Comparison of ENCODE assay signal across 26 cellular contexts in genomic region chr21:41961753-41962152, GRCh38. TPM values are rescaled to one million over a fixed set of nuclear protein-coding genes. Genes with fewer than 3 reads are reported as not detected.
DNase-seq lines count a peak whose midpoint lies in the region; ATAC-seq, FAIRE-seq and TF ChIP-seq lines count a peak whose summit lies in the region.
"Had no signal": no experiment of that assay in that cellular context is flagged by ENCODE, and none has a peak within 500 bp of the region (broad histone marks: within the 10 kb centered on the region; RNA-seq: fewer than 3 reads in every experiment).

No MANE protein-coding gene starts in this region.

- WGBS in HepG2 (ENCODE audit: low lambda C conversion rate) = 29% methylated on average over 6 of the region's 8 CpGs
- 37% methylated on average over 6 of the region's 8 CpGs for WGBS in right lobe of liver (ENCODE audit: insufficient coverage, low coverage, low lambda C conversion rate, missing lambda C conversion rate)

- H3K79me2 ChIP-seq in HepG2 (ENCODE audit: insufficient read depth, low read length) (no peaks in the 10 kb centered on the region), PC-3 (ENCODE audit: low read length) (no peaks in the 10 kb centered on the region), keratinocyte (ENCODE audit: control insufficient read depth, insufficient read depth, low read length) (no peaks in the 10 kb centered on the region)

- peaks cover 63% of the 10 kb centered on the region for H3K4me1 ChIP-seq in HepG2 (ENCODE audit: insufficient read depth, low read length)
- no peaks in the 10 kb centered on the region for H3K4me1 ChIP-seq in right lobe of liver
- H3K4me1 ChIP-seq in PC-3 (ENCODE audit: insufficient read depth, low read length) = peaks cover 82% of the 10 kb centered on the region
- H3K4me1 ChIP-seq in keratinocyte (ENCODE audit: control insufficient read depth, extremely low read depth, insufficient read depth, low read length) = peaks cover 28% of the 10 kb centered on the region

- H3K9me1 ChIP-seq in keratinocyte (ENCODE audit: control insufficient read depth, extremely low read depth, insufficient read depth, low read length) = no peaks in the 10 kb centered on the region

- H2AFZ ChIP-seq in HepG2 (ENCODE audit: low read length) = no peak overlapping the region
- 0 out of 2 replicates have a peak overlapping the region, but pooled peaks have one; percentile 11 for H2AFZ ChIP-seq in PC-3 (ENCODE audit: low read length)
- no peak overlapping the region for H2AFZ ChIP-seq in keratinocyte (ENCODE audit: control insufficient read depth, low read length)

- TF ChIP-seq EP300 in HepG2 (IDR thresholded peaks at IDR 0.05; ENCODE audit: low read depth in 2 of 2, low read length in 2 of 2) = no peak
- TF ChIP-seq EP300 in HepG2 (CRISPR knock-in tag; IDR thresholded peaks at IDR 0.05; ENCODE audit: borderline replicate concordance) = no peak

- H3K4me3 ChIP-seq in HepG2 (replicated peaks in 1 of 3; ENCODE audit: insufficient read depth in 1 of 3, low read depth in 2 of 3, low read length in 3 of 3) (peak overlapping the region in 1 of 3 experiments; percentile 5; a peak in 1 of 6 replicates), right lobe of liver (no peak overlapping the region), PC-3 (ENCODE audit: low read length) (peak overlapping the region; percentile 3; the same call in 1 of the 2 replicates), keratinocyte (ENCODE audit: control insufficient read depth in 2 of 3, extremely low read depth in 1 of 3, insufficient read depth in 2 of 3, low read depth in 1 of 3, low read length in 3 of 3) (no peak overlapping the region)
- H3K4me3 ChIP-seq: esophagus squamous epithelium, stomach, tibial nerve had no signal

- peaks cover 14% of the 10 kb centered on the region for H3F3A ChIP-seq in PC-3 (ENCODE audit: low read length, unreplicated experiment)

- H3K4me2 ChIP-seq in HepG2 (ENCODE audit: low read depth, low read length) (peak overlapping the region; percentile 46), PC-3 (ENCODE audit: low read length) (peak overlapping the region; percentile 62), keratinocyte (ENCODE audit: control insufficient read depth, extremely low read depth, insufficient read depth, low read depth, low read length) (no peak overlapping the region)
- H3K4me2 ChIP-seq: KMS-11 had no signal

- H3K9me2 ChIP-seq in PC-3 (replicated peaks; ENCODE audit: low read length) = no peaks in the 10 kb centered on the region

- no peak for TF ChIP-seq CTCF in HepG2 (CRISPR knock-in tag; IDR thresholded peaks at IDR 0.05)
- no peak for TF ChIP-seq CTCF in right lobe of liver (IDR thresholded peaks at IDR 0.05)
- no peak for TF ChIP-seq CTCF in PC-3 (conservative IDR thresholded peaks at IDR 0.05; ENCODE audit: low read depth, low read length)
- TF ChIP-seq CTCF in keratinocyte (optimal IDR thresholded peaks at IDR 0.05 in 1 of 3, IDR thresholded peaks at IDR 0.05 in 1 of 3, conservative IDR thresholded peaks at IDR 0.05 in 1 of 3; ENCODE audit: extremely low read depth in 1 of 3, insufficient read depth in 2 of 3, low read length in 3 of 3) = no peak

- in situ Hi-C loops in HepG2 (cut with HindIII; ENCODE audit: extremely low pct_ligation_motif_present, low pct_unique_long_range_greater_than_20kb) = no loop called here

- CTCF ChIA-PET in HepG2 (lab: Yijun Ruan, JAX; ENCODE audit: low intra/inter-chr PET ratio, low total read pairs) (no interaction called here), PC-3 (lab: Charles Lee) (interaction anchor here (1.0 to 1.3 kb wide), 2 partner anchors 28 to 156 kb away, joined by 8 to 15 read pairs; no protein-coding TSS in a partner anchor)

- TF ChIP-seq RAD21 in HepG2 (CRISPR knock-in tag; IDR thresholded peaks at IDR 0.05) = no peak

- H4K20me1 ChIP-seq in HepG2 (ENCODE audit: insufficient read depth, low read length) = no peaks in the 10 kb centered on the region
- no peaks in the 10 kb centered on the region for H4K20me1 ChIP-seq in PC-3 (ENCODE audit: low read length)
- H4K20me1 ChIP-seq in keratinocyte (ENCODE audit: control insufficient read depth, extremely low read depth, insufficient read depth, low read length) = no peaks in the 10 kb centered on the region

- H3K9me3 ChIP-seq in HepG2 (ENCODE audit: low read length) (no peaks in the 10 kb centered on the region), right lobe of liver (no peaks in the 10 kb centered on the region), PC-3 (ENCODE audit: low read length) (no peaks in the 10 kb centered on the region), keratinocyte (ENCODE audit: control insufficient read depth, low read depth, low read length) (no peaks in the 10 kb centered on the region)
- H3K9me3 ChIP-seq: esophagus squamous epithelium, stomach, tibial nerve had no signal

- POLR2A ChIA-PET in HepG2 (lab: Yijun Ruan, JAX) (interaction anchor here (1.0 to 2.5 kb wide), 2 partner anchors 12 to 84 kb away, joined by 3 to 6 read pairs; no protein-coding TSS in a partner anchor), PC-3 (lab: Charles Lee; ENCODE audit: unreplicated experiment) (interaction anchor here (0.6 to 1.0 kb wide), 3 partner anchors 35 to 131 kb away, joined by 3 read pairs; no protein-coding TSS in a partner anchor)

- H3K27me3 ChIP-seq in HepG2 (ENCODE audit: control insufficient read depth in 1 of 2, insufficient read depth in 2 of 2, low read length in 2 of 2) = peaks cover 2 to 32% of the 10 kb centered on the region in 2 experiments; a peak in 4 of 5 replicates
- no peaks in the 10 kb centered on the region for H3K27me3 ChIP-seq in right lobe of liver
- no peaks in the 10 kb centered on the region for H3K27me3 ChIP-seq in PC-3 (ENCODE audit: low read length)
- no peaks in the 10 kb centered on the region for H3K27me3 ChIP-seq in keratinocyte (ENCODE audit: control insufficient read depth, extremely low read depth, insufficient read depth, low read length)
- H3K27me3 ChIP-seq: tibial nerve had no signal

- dilution Hi-C loops in keratinocyte (cut with MboI; ENCODE audit: extremely low pct_ligation_motif_present, low sequenced_read_pairs) = no loop called here

- H3K36me3 ChIP-seq in HepG2 (replicated peaks in 1 of 2; ENCODE audit: control insufficient read depth in 1 of 2, insufficient read depth in 2 of 2, low read length in 2 of 2) (no peaks in the 10 kb centered on the region), right lobe of liver (no peaks in the 10 kb centered on the region), PC-3 (ENCODE audit: low read depth, low read length) (no peaks in the 10 kb centered on the region), keratinocyte (ENCODE audit: control insufficient read depth in 2 of 2, extremely low read depth in 1 of 2, insufficient read depth in 2 of 2, low read length in 2 of 2) (no peaks in the 10 kb centered on the region)
- H3K36me3 ChIP-seq: esophagus squamous epithelium, stomach, tibial nerve had no signal

- no peak for TF ChIP-seq POLR2A in HepG2 (IDR thresholded peaks at IDR 0.05; ENCODE audit: insufficient read depth in 1 of 2, low read depth in 2 of 2, low read length in 2 of 2)
- no peak for TF ChIP-seq POLR2A in right lobe of liver (IDR thresholded peaks at IDR 0.05)

- DNase-seq in HepG2 (ENCODE audit: low spot score) (no peak), right lobe of liver (no peak), PC-3 (no peak), keratinocyte (ENCODE audit: low read depth, low spot score) (no peak), ureter (ENCODE audit: low spot score) (peak; percentile 39)
- DNase-seq in stimulated activated CD4-positive, alpha-beta T cell treated with anti-CD3 and anti-CD28 coated beads, Interleukin-4, amount 100 ng/mL, for 1 hour = no peak
- DNase-seq: activated CD4-positive, alpha-beta T cell treated with anti-CD3 and anti-CD28 coated beads, Interleukin-2, amount 10 ng/mL, durations not matched to agents 24 days and 14 days; aorta; cortex of kidney; DMS153; effector memory CD8-positive, alpha-beta T cell; esophagus squamous epithelium; MV-4-11; NCI-H146; NCI-H2107; NCI-H446; stomach had no signal

- intact Hi-C loops in HepG2 (cut with micrococcal nuclease; ENCODE audit: unreplicated experiment) = loop anchor here (2.0 kb wide), 1 partner anchor 13 kb away; no protein-coding TSS in a partner anchor
- intact Hi-C loops in right lobe of liver (cut with DNase I) = no loop called here
- intact Hi-C loops in PC-3 (cut with micrococcal nuclease) = loop anchor here (2.0 kb wide), 1 partner anchor 41 kb away; no protein-coding TSS in a partner anchor

- H3K27ac ChIP-seq in HepG2 (ENCODE audit: extremely low read length, insufficient read depth, low read length) (no peak overlapping the region), right lobe of liver (no peak overlapping the region), PC-3 (ENCODE audit: low read length) (peak overlapping the region; percentile 98), keratinocyte (ENCODE audit: control insufficient read depth, insufficient read depth, low read length) (peak overlapping the region; percentile 44)
- H3K27ac ChIP-seq: esophagus squamous epithelium, KMS-11, stomach, tibial nerve had no signal

- BruUV-seq in HepG2 (replicated peaks; lab: Mats Ljungman, UMichigan) (no TSS peak), PC-3 (replicated peaks; lab: Mats Ljungman, UMichigan) (TSS peak; percentile 83)

- FAIRE-seq in HepG2 (lab: Jason Lieb, UNC) (no peak), keratinocyte (lab: Jason Lieb, UNC) (no peak)
- FAIRE-seq: A204.1, frontal cortex, H54 had no signal

- no peak overlapping the region for H3K9ac ChIP-seq in HepG2 (ENCODE audit: insufficient read depth, low read depth, low read length)
- peak overlapping the region; percentile 89 for H3K9ac ChIP-seq in PC-3 (ENCODE audit: low read length)
- no peak overlapping the region for H3K9ac ChIP-seq in keratinocyte (ENCODE audit: control insufficient read depth, extremely low read depth, insufficient read depth, low read length)
- H3K9ac ChIP-seq: KMS-11 had no signal

- ATAC-seq in HepG2 = no peak
- ATAC-seq in right lobe of liver = no peak
- ATAC-seq in PC-3 = no peak
- ATAC-seq in HG03196 (IDR thresholded peaks at IDR 0.05; ENCODE audit: unreplicated experiment) = no peak
- ATAC-seq in GM21825 (IDR thresholded peaks at IDR 0.05; ENCODE audit: unreplicated experiment) = no peak
- ATAC-seq: activated naive CD4-positive, alpha-beta T cell treated with anti-CD3 and anti-CD28 coated beads, Interleukin-2, amount 50 U/mL, for 72 hours; effector memory CD8-positive, alpha-beta T cell; Right ventricle myocardium inferior had no signal

RNA-seq across cellular contexts. Expression of gene C2CD2, which starts 7.9 kb away (rescaled TPM):
- total RNA-seq in HepG2 (2016; rRNA removed; fragmentation: Illumina TruSeq; extraction: Trizol) (10.4 and 12.5 TPM in 2 replicates), right lobe of liver (10 to 100 TPM in 1 of 6 experiments, 1 to 10 TPM in 5; 7.3 to 11.4 (median 8.3) TPM), PC-3 (2014; rRNA removed) (50.4 and 81.4 TPM in 2 replicates), ureter (66.4 TPM)
- total RNA-seq in HepG2 (2016; cell fraction: cytosol; rRNA removed; fragmentation: Illumina TruSeq; extraction: Trizol; ENCODE audit: low read depth) = 7.3 and 11.5 TPM in 2 replicates
- total RNA-seq in HepG2 (2016; cell fraction: insoluble cytoplasmic fraction; rRNA removed; fragmentation: Illumina TruSeq; extraction: Trizol) = 10.9 and 12.2 TPM in 2 replicates
- 9.5 and 12.2 TPM in 2 replicates for total RNA-seq in HepG2 (2016; cell fraction: membrane; rRNA removed; fragmentation: Illumina TruSeq; extraction: Trizol)
- total RNA-seq in HepG2 (2016; cell fraction: nucleus; rRNA removed; fragmentation: Illumina TruSeq; extraction: Trizol) = 14.5 and 19.4 TPM in 2 replicates
- polyA plus RNA-seq in HepG2 (2011; rRNA removed) (19.5 and 19.7 TPM in 2 replicates), keratinocyte (31.9 to 53.3 TPM (median 39.9 TPM) in 3 replicates)
- 11.6 and 12.9 TPM in 2 replicates for polyA plus RNA-seq in HepG2 (2011; cell fraction: cytosol; rRNA removed)
- 29.5 and 36.3 TPM in 2 replicates for polyA plus RNA-seq in HepG2 (2011; cell fraction: nucleus; rRNA removed)
- 8.1 and 8.7 TPM in 2 replicates for polyA plus RNA-seq in HepG2 (2012)
- 1.3 and 1.9 TPM in 2 replicates for polyA plus RNA-seq in HepG2 (2016; cell fraction: cytosol; fragmentation: Illumina TruSeq; extraction: Trizol; ENCODE audit: low read depth)
- 7.6 and 8.0 TPM in 2 replicates for polyA plus RNA-seq in HepG2 (2016; cell fraction: insoluble cytoplasmic fraction; fragmentation: Illumina TruSeq; extraction: Trizol; ENCODE audit: low read depth)
- polyA plus RNA-seq in HepG2 (2016; cell fraction: membrane; fragmentation: Illumina TruSeq; extraction: Trizol; ENCODE audit: low read depth) = 3.9 and 4.6 TPM in 2 replicates
- 22.5 and 23.5 TPM in 2 replicates for polyA plus RNA-seq in HepG2 (2016; cell fraction: nucleus; fragmentation: Illumina TruSeq; extraction: Trizol; ENCODE audit: insufficient read depth, low read depth)
- polyA minus RNA-seq in HepG2 (2011; rRNA and poly(A)+ RNA removed; ENCODE audit: low replicate concordance) = 80.5 and 82.8 TPM in 2 replicates
- polyA minus RNA-seq in HepG2 (2011; cell fraction: cytosol; rRNA and poly(A)+ RNA removed) = 15.5 and 21.5 TPM in 2 replicates
- polyA minus RNA-seq in HepG2 (2011; cell fraction: nucleus; rRNA and poly(A)+ RNA removed) = 34.5 and 38.3 TPM in 2 replicates
- 5.3 TPM for polyA plus RNA-seq in keratinocyte (2011; ENCODE audit: low read depth)
- 18.9 and 22.5 TPM in 2 replicates for polyA plus RNA-seq in keratinocyte (2011; cell fraction: cytosol; rRNA removed)
- polyA plus RNA-seq in keratinocyte (2011; cell fraction: nucleus; rRNA removed) = 63.6 and 69.3 TPM in 2 replicates
- polyA plus RNA-seq in keratinocyte (2012; ENCODE audit: low replicate concordance) = 10.2 and 34.7 TPM in 2 replicates
- polyA minus RNA-seq in keratinocyte = 82.9 to 226 TPM (median 112 TPM) in 3 replicates
- polyA minus RNA-seq in keratinocyte (2011; cell fraction: cytosol; rRNA and poly(A)+ RNA removed) = 41.6 TPM
- 71.8 and 103 TPM in 2 replicates for polyA minus RNA-seq in keratinocyte (2011; cell fraction: nucleus; rRNA and poly(A)+ RNA removed)

RNA-seq across cellular contexts. Expression of gene ZBTB21, which starts 48.4 kb away (rescaled TPM):
- total RNA-seq in HepG2 (2016; rRNA removed; fragmentation: Illumina TruSeq; extraction: Trizol) (6.1 and 7.7 TPM in 2 replicates), right lobe of liver (10 to 100 TPM in 4 of 6 experiments, 1 to 10 TPM in 2; 3.0 to 28.5 (median 11.2) TPM), PC-3 (2014; rRNA removed) (8.1 and 9.2 TPM in 2 replicates), ureter (24.5 TPM)
- total RNA-seq in HepG2 (2016; cell fraction: cytosol; rRNA removed; fragmentation: Illumina TruSeq; extraction: Trizol; ENCODE audit: low read depth) = 0.97 and 1.3 TPM in 2 replicates
- 5.5 and 8.3 TPM in 2 replicates for total RNA-seq in HepG2 (2016; cell fraction: insoluble cytoplasmic fraction; rRNA removed; fragmentation: Illumina TruSeq; extraction: Trizol)
- total RNA-seq in HepG2 (2016; cell fraction: membrane; rRNA removed; fragmentation: Illumina TruSeq; extraction: Trizol) = 3.0 and 3.4 TPM in 2 replicates
- total RNA-seq in HepG2 (2016; cell fraction: nucleus; rRNA removed; fragmentation: Illumina TruSeq; extraction: Trizol) = 8.5 and 10.3 TPM in 2 replicates
- polyA plus RNA-seq in HepG2 (2011; rRNA removed) (2.5 and 4.5 TPM in 2 replicates), keratinocyte (9.5 to 12.2 TPM (median 10.3 TPM) in 3 replicates)
- polyA plus RNA-seq in HepG2 (2011; cell fraction: cytosol; rRNA removed) = 1.6 and 2.3 TPM in 2 replicates
- polyA plus RNA-seq in HepG2 (2011; cell fraction: nucleus; rRNA removed) = 4.3 and 8.3 TPM in 2 replicates
- 3.7 and 5.1 TPM in 2 replicates for polyA plus RNA-seq in HepG2 (2012)
- 0.25 TPM in 2 replicates for polyA plus RNA-seq in HepG2 (2016; cell fraction: cytosol; fragmentation: Illumina TruSeq; extraction: Trizol; ENCODE audit: low read depth)
- 5.7 and 5.8 TPM in 2 replicates for polyA plus RNA-seq in HepG2 (2016; cell fraction: insoluble cytoplasmic fraction; fragmentation: Illumina TruSeq; extraction: Trizol; ENCODE audit: low read depth)
- 0.60 and 0.90 TPM in 2 replicates for polyA plus RNA-seq in HepG2 (2016; cell fraction: membrane; fragmentation: Illumina TruSeq; extraction: Trizol; ENCODE audit: low read depth)
- polyA plus RNA-seq in HepG2 (2016; cell fraction: nucleus; fragmentation: Illumina TruSeq; extraction: Trizol; ENCODE audit: insufficient read depth, low read depth) = 8.0 and 9.0 TPM in 2 replicates
- polyA minus RNA-seq in HepG2 (2011; rRNA and poly(A)+ RNA removed; ENCODE audit: low replicate concordance) = 6.1 and 21.7 TPM in 2 replicates
- 4.0 and 6.0 TPM in 2 replicates for polyA minus RNA-seq in HepG2 (2011; cell fraction: cytosol; rRNA and poly(A)+ RNA removed)
- polyA minus RNA-seq in HepG2 (2011; cell fraction: nucleus; rRNA and poly(A)+ RNA removed) = 14.5 and 16.0 TPM in 2 replicates
- 11.1 TPM for polyA plus RNA-seq in keratinocyte (2011; ENCODE audit: low read depth)
- 4.8 and 8.0 TPM in 2 replicates for polyA plus RNA-seq in keratinocyte (2011; cell fraction: cytosol; rRNA removed)
- polyA plus RNA-seq in keratinocyte (2011; cell fraction: nucleus; rRNA removed) = 17.5 and 20.6 TPM in 2 replicates
- polyA plus RNA-seq in keratinocyte (2012; ENCODE audit: low replicate concordance) = 7.3 and 14.0 TPM in 2 replicates
- polyA minus RNA-seq in keratinocyte = 15.5 to 28.0 TPM (median 22.1 TPM) in 3 replicates
- polyA minus RNA-seq in keratinocyte (2011; cell fraction: cytosol; rRNA and poly(A)+ RNA removed) = 6.7 TPM
- polyA minus RNA-seq in keratinocyte (2011; cell fraction: nucleus; rRNA and poly(A)+ RNA removed) = 16.7 and 23.7 TPM in 2 replicates

Comparison
In these comparisons a context has a peak if more than half of its experiments do, and no peak if none do; other contexts are left out.
1. intact Hi-C loops: an anchor here in HepG2 (2.0 kb wide) and PC-3 (2.0 kb wide); none called in right lobe of liver.
2. H3K27ac ChIP-seq: peak in PC-3 (single experiment) and keratinocyte (single experiment); none in HepG2 (single experiment) and right lobe of liver (0 of 3).